Comparison of ENCODE assay signal across 22 cellular contexts in the genomic region with DNA sequence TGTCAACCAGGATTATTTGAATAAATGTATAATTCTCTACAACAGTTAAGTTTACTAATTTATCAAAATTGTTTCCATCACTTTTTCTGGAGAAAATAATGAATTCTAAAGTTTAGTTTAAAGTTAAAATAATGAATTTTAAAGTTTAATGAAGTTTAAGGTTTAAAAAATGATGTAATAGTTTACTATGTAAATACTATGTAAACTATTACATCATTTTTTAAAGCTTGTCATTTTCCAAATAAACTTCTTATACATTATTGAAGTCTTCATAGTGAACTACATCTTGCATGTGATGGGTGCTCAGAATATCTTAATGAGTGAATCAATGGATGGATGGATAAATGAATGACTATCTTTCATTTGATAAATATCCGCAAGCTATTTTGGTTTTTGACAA. TPM values are rescaled to one million over a fixed set of nuclear protein-coding genes. Genes with fewer than 3 reads are reported as not detected.
A peak's percentile ranks its signal among the peaks of the same experiment; 100 is the strongest.
DNase-seq lines count a peak whose midpoint lies in the region; ATAC-seq and TF ChIP-seq lines count a peak whose summit lies in the region.
"Had no signal": no experiment of that assay in that cellular context is flagged by ENCODE, and none has a peak within 500 bp of the region (broad histone marks: within the 10 kb centered on the region; RNA-seq: fewer than 3 reads in every experiment).

No MANE protein-coding gene starts in this region.

- H3K27me3 ChIP-seq in naive thymus-derived CD4-positive, alpha-beta T cell (ENCODE audit: control insufficient read depth in 2 of 2, insufficient read depth in 2 of 2, low read length in 2 of 2) = no peaks in the 10 kb centered on the region
- H3K27me3 ChIP-seq in sigmoid colon (no peaks in the 10 kb centered on the region), gastroesophageal sphincter (no peaks in the 10 kb centered on the region)
- H3K27me3 ChIP-seq: BLaER1 treated with 17β-estradiol and CSF1 and Interleukin-3, amounts not matched to agents 10 nM and 100 nM; SJSA1 had no signal

- peaks cover 18% of the 10 kb centered on the region for H3K36me3 Mint-ChIP-seq in activated naive CD4-positive, alpha-beta T cell treated with anti-CD3 and anti-CD28 coated beads, Interleukin-2, amount 50 U/mL, for 24 hours
- H3K36me3 Mint-ChIP-seq in activated naive CD4-positive, alpha-beta T cell treated with anti-CD3 and anti-CD28 coated beads, Interleukin-2, amount 10 ng/mL, durations not matched to agents 7 days and 5 days = peaks cover 59% of the 10 kb centered on the region
- H3K36me3 Mint-ChIP-seq in activated naive CD8-positive, alpha-beta T cell treated with anti-CD3 and anti-CD28 coated beads for 36 hours = peaks cover 59% of the 10 kb centered on the region
- H3K36me3 Mint-ChIP-seq in naive thymus-derived CD4-positive, alpha-beta T cell = peaks cover 10 to 67% (median 32%) of the 10 kb centered on the region in 5 donors

- DNase-seq in activated naive CD4-positive, alpha-beta T cell treated with anti-CD3 and anti-CD28 coated beads, Interleukin-2, amount 10 ng/mL, durations not matched to agents 7 days and 5 days = no peak
- no peak for DNase-seq in activated naive CD8-positive, alpha-beta T cell treated with anti-CD3 and anti-CD28 coated beads for 36 hours
- DNase-seq in naive thymus-derived CD4-positive, alpha-beta T cell = no peak
- DNase-seq in sigmoid colon (no peak), RWPE1 (ENCODE audit: low spot score) (no peak)
- DNase-seq: CD8-positive, alpha-beta T cell; DND-41; GOT3; HCEC 1CT; IMR-90; NCI-H1105; NCI-H146; NCI-H2029; NCI-H226; NCI-H510A treated with DMSO at 0.1 percent for 48 hours; NCI-H774 had no signal

- H3K4me1 Mint-ChIP-seq in activated naive CD4-positive, alpha-beta T cell treated with anti-CD3 and anti-CD28 coated beads, Interleukin-2, amount 50 U/mL, for 24 hours = peaks cover 86% of the 10 kb centered on the region
- peaks cover 74% of the 10 kb centered on the region for H3K4me1 Mint-ChIP-seq in activated naive CD4-positive, alpha-beta T cell treated with anti-CD3 and anti-CD28 coated beads, Interleukin-2, amount 10 ng/mL, durations not matched to agents 7 days and 5 days
- H3K4me1 Mint-ChIP-seq in activated naive CD8-positive, alpha-beta T cell treated with anti-CD3 and anti-CD28 coated beads for 36 hours = peaks cover 80% of the 10 kb centered on the region
- H3K4me1 Mint-ChIP-seq in naive thymus-derived CD4-positive, alpha-beta T cell = peaks cover 52 to 92% (median 83%) of the 10 kb centered on the region in 7 donors

- no peaks in the 10 kb centered on the region for H3K27me3 Mint-ChIP-seq in activated naive CD4-positive, alpha-beta T cell treated with anti-CD3 and anti-CD28 coated beads, Interleukin-2, amount 50 U/mL, for 24 hours
- no peaks in the 10 kb centered on the region for H3K27me3 Mint-ChIP-seq in activated naive CD4-positive, alpha-beta T cell treated with anti-CD3 and anti-CD28 coated beads, Interleukin-2, amount 10 ng/mL, durations not matched to agents 7 days and 5 days
- peaks cover 4% of the 10 kb centered on the region for H3K27me3 Mint-ChIP-seq in activated naive CD8-positive, alpha-beta T cell treated with anti-CD3 and anti-CD28 coated beads for 36 hours
- no peaks in the 10 kb centered on the region for H3K27me3 Mint-ChIP-seq in naive thymus-derived CD4-positive, alpha-beta T cell

- ATAC-seq in naive thymus-derived CD4-positive, alpha-beta T cell = no peak
- ATAC-seq in gastroesophageal sphincter = no peak
- ATAC-seq: CD8-positive, alpha-beta T cell; Panc1 had no signal

- POLR2A ChIA-PET in HEK293 (lab: Yijun Ruan, JAX) (no interaction called here), RWPE1 (lab: Yijun Ruan, JAX; ENCODE audit: low non-redundant PET) (no interaction called here)
- POLR2A ChIA-PET in naive thymus-derived CD4-positive, alpha-beta T cell (lab: Charles Lee) = interaction anchor here (1.0 to 15.0 kb wide), 4 partner anchors 14 to 38 kb away, joined by 3 to 343 read pairs (median 148); partner anchors contain the start of gene CD28

- H3K4me1 ChIP-seq in HEK293 (ENCODE audit: control insufficient read depth, insufficient read depth, low read length) (no peaks in the 10 kb centered on the region), sigmoid colon (no peaks in the 10 kb centered on the region), gastroesophageal sphincter (peaks cover 0 to 8% (median 0%) of the 10 kb centered on the region in 3 donors)
- H3K4me1 ChIP-seq in naive thymus-derived CD4-positive, alpha-beta T cell (ENCODE audit: control insufficient read depth in 2 of 2, insufficient read depth in 2 of 2, low read length in 2 of 2) = peaks cover 32 to 65% of the 10 kb centered on the region in 2 donors

- peak overlapping the region; percentile 97 for H3K27ac Mint-ChIP-seq in activated naive CD4-positive, alpha-beta T cell treated with anti-CD3 and anti-CD28 coated beads, Interleukin-2, amount 50 U/mL, for 24 hours
- no peak overlapping the region for H3K27ac Mint-ChIP-seq in activated naive CD4-positive, alpha-beta T cell treated with anti-CD3 and anti-CD28 coated beads, Interleukin-2, amount 10 ng/mL, durations not matched to agents 7 days and 5 days
- peak overlapping the region; percentile 86 for H3K27ac Mint-ChIP-seq in activated naive CD8-positive, alpha-beta T cell treated with anti-CD3 and anti-CD28 coated beads for 36 hours
- H3K27ac Mint-ChIP-seq in naive thymus-derived CD4-positive, alpha-beta T cell = peak overlapping the region in 5 of 9 donors; percentile 46 to 96 (median 92)

- no peaks in the 10 kb centered on the region for H3K9me3 ChIP-seq in HEK293 (ENCODE audit: control insufficient read depth, insufficient read depth, low read depth, low read length)
- H3K9me3 ChIP-seq in naive thymus-derived CD4-positive, alpha-beta T cell (ENCODE audit: control insufficient read depth in 2 of 3, low read length in 3 of 3) = no peaks in the 10 kb centered on the region
- no peaks in the 10 kb centered on the region for H3K9me3 ChIP-seq in sigmoid colon
- H3K9me3 ChIP-seq in gastroesophageal sphincter = no peaks in the 10 kb centered on the region
- H3K9me3 ChIP-seq: SJSA1 had no signal

- TF ChIP-seq CTCF in HEK293 (tag by site-specific recombination; IDR thresholded peaks at IDR 0.05) = no peak
- TF ChIP-seq CTCF in sigmoid colon (IDR thresholded peaks at IDR 0.05) = no peak
- TF ChIP-seq CTCF in RWPE1 (conservative IDR thresholded peaks at IDR 0.05; ENCODE audit: low read depth) = no peak
- no peak for TF ChIP-seq CTCF in gastroesophageal sphincter (IDR thresholded peaks at IDR 0.05)

- CTCF ChIA-PET in activated naive CD4-positive, alpha-beta T cell treated with anti-CD3 and anti-CD28 coated beads, Interleukin-2, amount 10 ng/mL, durations not matched to agents 7 days and 5 days (lab: Charles Lee) = interaction anchor here (1.0 kb wide), 1 partner anchor 70 kb away, joined by 3 read pairs; no protein-coding TSS in a partner anchor
- CTCF ChIA-PET in HEK293 (lab: Yijun Ruan, JAX) = no interaction called here
- CTCF ChIA-PET in naive thymus-derived CD4-positive, alpha-beta T cell (lab: Charles Lee) = interaction anchor here (0.6 kb wide), 1 partner anchor 257 kb away, joined by 6 read pairs; no protein-coding TSS in a partner anchor
- CTCF ChIA-PET in RWPE1 (lab: Yijun Ruan, JAX) = no interaction called here

- WGBS in sigmoid colon, 2 donors = 97 to 100% methylated on average over 1 of the region's 1 CpG
- WGBS in gastroesophageal sphincter (ENCODE audit: low coverage in 1 of 2), 2 donors = 96 to 100% methylated on average over 1 of the region's 1 CpG

- TF ChIP-seq EP300 in sigmoid colon (IDR thresholded peaks at IDR 0.05) (no peak), gastroesophageal sphincter (IDR thresholded peaks at IDR 0.05) (no peak)

- no peak for TF ChIP-seq POLR2A in sigmoid colon (IDR thresholded peaks at IDR 0.05)
- TF ChIP-seq POLR2A in gastroesophageal sphincter (IDR thresholded peaks at IDR 0.05) = no peak

- no peak overlapping the region for H3K4me3 ChIP-seq in HEK293 (ENCODE audit: low read depth, low read length)
- no peak overlapping the region for H3K4me3 ChIP-seq in naive thymus-derived CD4-positive, alpha-beta T cell (ENCODE audit: low read length)
- no peak overlapping the region for H3K4me3 ChIP-seq in sigmoid colon
- no peak overlapping the region for H3K4me3 ChIP-seq in gastroesophageal sphincter
- H3K4me3 ChIP-seq: BLaER1 treated with 17β-estradiol and CSF1 and Interleukin-3, amounts not matched to agents 10 nM and 100 nM; SJSA1 had no signal

- H3K36me3 ChIP-seq in HEK293 (ENCODE audit: control insufficient read depth in 2 of 2, insufficient read depth in 1 of 2, low read length in 2 of 2) (no peaks in the 10 kb centered on the region), sigmoid colon (no peaks in the 10 kb centered on the region), gastroesophageal sphincter (no peaks in the 10 kb centered on the region)
- H3K36me3 ChIP-seq in naive thymus-derived CD4-positive, alpha-beta T cell (ENCODE audit: control insufficient read depth in 2 of 3, insufficient read depth in 3 of 3, low read length in 3 of 3) = no peaks in the 10 kb centered on the region
- H3K36me3 ChIP-seq: BLaER1 treated with 17β-estradiol and CSF1 and Interleukin-3, amounts not matched to agents 10 nM and 100 nM; SJSA1 had no signal

- H3K9me3 Mint-ChIP-seq in activated naive CD4-positive, alpha-beta T cell treated with anti-CD3 and anti-CD28 coated beads, Interleukin-2, amount 50 U/mL, for 24 hours = peaks cover 8% of the 10 kb centered on the region
- peaks cover 12% of the 10 kb centered on the region for H3K9me3 Mint-ChIP-seq in activated naive CD4-positive, alpha-beta T cell treated with anti-CD3 and anti-CD28 coated beads, Interleukin-2, amount 10 ng/mL, durations not matched to agents 7 days and 5 days
- peaks cover 22% of the 10 kb centered on the region for H3K9me3 Mint-ChIP-seq in activated naive CD8-positive, alpha-beta T cell treated with anti-CD3 and anti-CD28 coated beads for 36 hours
- peaks cover 0 to 15% (median 6%) of the 10 kb centered on the region in 11 donors for H3K9me3 Mint-ChIP-seq in naive thymus-derived CD4-positive, alpha-beta T cell

- intact Hi-C loops in naive thymus-derived CD4-positive, alpha-beta T cell (cut with micrococcal nuclease) = no loop called here
- intact Hi-C loops in sigmoid colon (cut with DNase I) = no loop called here

- H3K27ac ChIP-seq in HEK293 (ENCODE audit: extremely low read depth, low read depth, low read length) (no peak overlapping the region), sigmoid colon (no peak overlapping the region), RWPE1 (no peak overlapping the region), gastroesophageal sphincter (no peak overlapping the region)
- H3K27ac ChIP-seq in naive thymus-derived CD4-positive, alpha-beta T cell (ENCODE audit: low read depth, low read length) = no peak overlapping the region
- H3K27ac ChIP-seq: BLaER1 treated with 17β-estradiol and CSF1 and Interleukin-3, amounts not matched to agents 10 nM and 100 nM; SJSA1 had no signal

- no peak overlapping the region for H3K4me3 Mint-ChIP-seq in activated naive CD4-positive, alpha-beta T cell treated with anti-CD3 and anti-CD28 coated beads, Interleukin-2, amount 50 U/mL, for 24 hours
- H3K4me3 Mint-ChIP-seq in activated naive CD4-positive, alpha-beta T cell treated with anti-CD3 and anti-CD28 coated beads, Interleukin-2, amount 10 ng/mL, durations not matched to agents 7 days and 5 days = no peak overlapping the region
- H3K4me3 Mint-ChIP-seq in activated naive CD8-positive, alpha-beta T cell treated with anti-CD3 and anti-CD28 coated beads for 36 hours = no peak overlapping the region
- H3K4me3 Mint-ChIP-seq in naive thymus-derived CD4-positive, alpha-beta T cell = no peak overlapping the region
- H3K4me3 Mint-ChIP-seq: CD8-positive, alpha-beta T cell had no signal

RNA-seq across cellular contexts. Expression of gene CD28, which starts 38.8 kb away (rescaled TPM):
- 10 to 100 TPM; 84.0 to 88.8 TPM for total RNA-seq in activated naive CD8-positive, alpha-beta T cell treated with anti-CD3 and anti-CD28 coated beads for 36 hours
- 100 to 1,000 TPM in 4 of 5 experiments, 10 to 100 TPM in 1; 66.7 to 224 (median 121) TPM for total RNA-seq in naive thymus-derived CD4-positive, alpha-beta T cell
- 10 to 100 TPM; 52.2 to 67.5 TPM for polyA plus RNA-seq in naive thymus-derived CD4-positive, alpha-beta T cell
- 1 to 10 TPM in 2 of 4 donors, under 1 TPM in 2; 0.28 to 2.9 (median 0.95) TPM for total RNA-seq in sigmoid colon
- 1 to 10 TPM in 2 of 3 donors, under 1 TPM in 1; under 0.01 to 6.2 (median 2.5) TPM for polyA plus RNA-seq in sigmoid colon
- total RNA-seq in gastroesophageal sphincter = 1 to 10 TPM in 2 of 4 donors, under 1 TPM in 2; 0.19 to 2.3 (median 1.4) TPM
- total RNA-seq: IMR-90, SJSA1 had no signal
- polyA plus RNA-seq: IMR-90 had no signal

Comparison
In these comparisons a context has a peak if more than half of its experiments do, and no peak if none do; other contexts are left out.
1. RNA of gene CD28, which starts 38.8 kb away (total RNA-seq): 66.7 to 224 TPM in naive thymus-derived CD4-positive, alpha-beta T cell and 84.0 to 88.8 TPM in activated naive CD8-positive, alpha-beta T cell treated with anti-CD3 and anti-CD28 coated beads for 36 hours; 0.19 to 2.3 TPM in gastroesophageal sphincter and 0.28 to 2.9 TPM in sigmoid colon; every median in the first group is over 10 times any median in the second.
2. CTCF ChIA-PET loops: an anchor here in activated naive CD4-positive, alpha-beta T cell treated with anti-CD3 and anti-CD28 coated beads, Interleukin-2, amount 10 ng/mL, durations not matched to agents 7 days and 5 days (1.0 kb wide) and naive thymus-derived CD4-positive, alpha-beta T cell (0.6 kb wide); none called in HEK293 and RWPE1.